In the genomic region with DNA sequence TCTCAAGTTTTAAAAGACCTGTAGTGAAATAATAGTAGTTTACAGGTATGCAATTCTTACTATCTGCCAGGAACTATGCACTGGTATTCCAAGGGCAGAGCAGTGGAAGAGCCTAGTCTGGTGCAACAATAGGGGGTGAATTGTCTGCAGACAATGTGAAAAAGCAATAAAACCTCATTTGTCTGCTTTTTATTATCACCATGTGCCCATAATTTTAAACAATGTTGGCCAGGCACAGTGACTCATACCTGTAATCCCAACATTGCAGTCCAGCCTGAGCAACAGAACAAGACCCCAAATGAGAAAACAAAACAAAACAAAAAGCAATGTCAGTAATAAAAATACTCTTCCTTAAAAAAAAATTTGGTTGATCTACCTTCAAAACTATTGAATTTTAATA, we compare ENCODE assay signal across 30 cellular contexts. TPM values are rescaled to one million over a fixed set of nuclear protein-coding genes. Genes with fewer than 3 reads are reported as not detected.
DNase-seq lines count a peak whose midpoint lies in the region; ATAC-seq and TF ChIP-seq lines count a peak whose summit lies in the region.
"Had no signal": no experiment of that assay in that cellular context is flagged by ENCODE, and none has a peak within 500 bp of the region (broad histone marks: within the 10 kb centered on the region; RNA-seq: fewer than 3 reads in every experiment).

No MANE protein-coding gene starts in this region.

- TF ChIP-seq CTCF in MCF 10A (IDR thresholded peaks at IDR 0.05; ENCODE audit: unreplicated experiment): no peak
- TF ChIP-seq CTCF in mammary epithelial cell (conservative IDR thresholded peaks at IDR 0.05 in 1 of 2, IDR thresholded peaks at IDR 0.05 in 1 of 2; ENCODE audit: extremely low read depth in 1 of 2, insufficient read depth in 1 of 2, low read depth in 1 of 2, low read length in 2 of 2): no peak
- no peak for TF ChIP-seq CTCF in fibroblast of mammary gland (conservative IDR thresholded peaks at IDR 0.05; ENCODE audit: control insufficient read depth, insufficient read depth, low read depth, low read length)
- no peak for TF ChIP-seq CTCF in Peyer's patch (IDR thresholded peaks at IDR 0.05)

- H3K79me2 ChIP-seq in mammary epithelial cell (ENCODE audit: insufficient read depth, low read length): no peaks in the 10 kb centered on the region
- H3K79me2 ChIP-seq: parathyroid adenoma had no signal

- no peak overlapping the region for H3K4me3 Mint-ChIP-seq in MCF 10A (ENCODE audit: unreplicated experiment)
- H3K4me3 Mint-ChIP-seq: activated naive CD4-positive, alpha-beta T cell treated with anti-CD3 and anti-CD28 coated beads, Interleukin-2, amount 10 ng/mL, durations not matched to agents 7 days and 5 days; activated T-helper 1 cell treated with anti-CD3 and anti-CD28 coated beads, Interleukin-12 subunit alpha, Interleukin-12 subunit beta, Interleukin-2, Interleukin-4 antibody, amounts not matched to agents 30 ng/mL and 10 ng/mL and 1 ng/mL, durations not matched to agents 14 hours and 24 hours and 36 hours; CD4-positive, alpha-beta T cell; H9; type B pancreatic cell had no signal

- no peak overlapping the region for H3K27ac Mint-ChIP-seq in MCF 10A (ENCODE audit: low read depth, unreplicated experiment)
- H3K27ac Mint-ChIP-seq: activated naive CD4-positive, alpha-beta T cell treated with anti-CD3 and anti-CD28 coated beads, Interleukin-2, amount 10 ng/mL, durations not matched to agents 7 days and 5 days; activated T-helper 1 cell treated with anti-CD3 and anti-CD28 coated beads, Interleukin-12 subunit alpha, Interleukin-12 subunit beta, Interleukin-2, Interleukin-4 antibody, amounts not matched to agents 30 ng/mL and 10 ng/mL and 1 ng/mL, durations not matched to agents 14 hours and 24 hours and 36 hours; CD4-positive, alpha-beta T cell; H9; type B pancreatic cell had no signal

- no peaks in the 10 kb centered on the region for H4K20me1 ChIP-seq in mammary epithelial cell (ENCODE audit: insufficient read depth, low read length)

- peak; percentile 28 for DNase-seq in MCF 10A (ENCODE audit: unreplicated experiment)
- no peak for DNase-seq in mammary epithelial cell
- DNase-seq in RPMI7951 (ENCODE audit: low read depth): peak; percentile 26
- DNase-seq in fibroblast of mammary gland (ENCODE audit: low read depth): peak; percentile 73
- DNase-seq in dermis blood vessel endothelial cell: no peak
- DNase-seq in Peyer's patch: no peak
- DNase-seq: activated CD4-positive, alpha-beta T cell treated with anti-CD3 and anti-CD28 coated beads, Interleukin-2, amount 50 U/mL, for 4 hours; activated naive CD4-positive, alpha-beta T cell treated with anti-CD3 and anti-CD28 coated beads, Interleukin-2, amount 10 ng/mL, durations not matched to agents 7 days and 5 days; amniotic stem cell; brain microvascular endothelial cell; CD4-positive, alpha-beta T cell; cerebellar nuclear complex; dorsolateral prefrontal cortex; glutamatergic neuron; H9; left lung; NCI-H1694 treated with DMSO at 0.1 percent for 48 hours; NCI-H446; stimulated activated naive CD4-positive, alpha-beta T cell; T-helper 2 cell had no signal

- peaks cover 5% of the 10 kb centered on the region for H3K4me1 Mint-ChIP-seq in MCF 10A (ENCODE audit: insufficient read depth, unreplicated experiment)
- H3K4me1 Mint-ChIP-seq: activated naive CD4-positive, alpha-beta T cell treated with anti-CD3 and anti-CD28 coated beads, Interleukin-2, amount 10 ng/mL, durations not matched to agents 7 days and 5 days had no signal

- no peak overlapping the region for H3K27ac ChIP-seq in mammary epithelial cell (ENCODE audit: insufficient read depth, low read depth, low read length)
- H3K27ac ChIP-seq in Peyer's patch: no peak overlapping the region
- H3K27ac ChIP-seq: 22Rv1, brain microvascular endothelial cell, dorsolateral prefrontal cortex, left lung, SK-N-MC had no signal

- no peaks in the 10 kb centered on the region for H3K27me3 ChIP-seq in mammary epithelial cell (ENCODE audit: insufficient read depth, low read length)
- H3K27me3 ChIP-seq in Peyer's patch: no peaks in the 10 kb centered on the region
- H3K27me3 ChIP-seq: brain microvascular endothelial cell, dorsolateral prefrontal cortex, left lung had no signal

- BruUV-seq in MCF 10A (replicated peaks; lab: Mats Ljungman, UMichigan): no TSS peak
- BruUV-seq in mammary epithelial cell (replicated peaks; lab: Mats Ljungman, UMichigan): no TSS peak

- H3K36me3 Mint-ChIP-seq in MCF 10A (ENCODE audit: insufficient read depth, unreplicated experiment): no peaks in the 10 kb centered on the region
- H3K36me3 Mint-ChIP-seq: activated naive CD4-positive, alpha-beta T cell treated with anti-CD3 and anti-CD28 coated beads, Interleukin-2, amount 10 ng/mL, durations not matched to agents 7 days and 5 days; type B pancreatic cell had no signal

- H3K9ac ChIP-seq in mammary epithelial cell (ENCODE audit: insufficient read depth, low read length): no peak overlapping the region
- H3K9ac ChIP-seq: parathyroid adenoma had no signal

- H3K9me3 Mint-ChIP-seq in MCF 10A (ENCODE audit: unreplicated experiment): no peaks in the 10 kb centered on the region
- H3K9me3 Mint-ChIP-seq: activated naive CD4-positive, alpha-beta T cell treated with anti-CD3 and anti-CD28 coated beads, Interleukin-2, amount 10 ng/mL, durations not matched to agents 7 days and 5 days; activated T-helper 1 cell treated with anti-CD3 and anti-CD28 coated beads, Interleukin-12 subunit alpha, Interleukin-12 subunit beta, Interleukin-2, Interleukin-4 antibody, amounts not matched to agents 30 ng/mL and 10 ng/mL and 1 ng/mL, durations not matched to agents 14 hours and 24 hours and 36 hours; CD4-positive, alpha-beta T cell; H9; type B pancreatic cell had no signal

- intact Hi-C loops in MCF 10A (cut with micrococcal nuclease) (no loop called here), mammary epithelial cell (cut with micrococcal nuclease) (no loop called here)

- TF ChIP-seq POLR2A in Peyer's patch (IDR thresholded peaks at IDR 0.05): no peak

- CTCF ChIA-PET in MCF 10A (lab: Yijun Ruan, JAX): no interaction called here
- CTCF ChIA-PET in mammary epithelial cell (lab: Charles Lee; ENCODE audit: low non-redundant PET): no interaction called here

- H2AFZ ChIP-seq in mammary epithelial cell (ENCODE audit: low read depth, low read length): no peak overlapping the region
- H2AFZ ChIP-seq: parathyroid adenoma had no signal

- POLR2A ChIA-PET in MCF 10A (lab: Yijun Ruan, JAX): no interaction called here

- H3K9me3 ChIP-seq in mammary epithelial cell (replicated peaks; ENCODE audit: insufficient read depth, low read length): no peaks in the 10 kb centered on the region
- H3K9me3 ChIP-seq in Peyer's patch: no peaks in the 10 kb centered on the region
- H3K9me3 ChIP-seq: left lung had no signal

- no peak overlapping the region for H3K4me3 ChIP-seq in mammary epithelial cell (replicated peaks in 1 of 3; ENCODE audit: insufficient read depth in 1 of 3, low read depth in 2 of 3, low read length in 3 of 3)
- H3K4me3 ChIP-seq in fibroblast of mammary gland (ENCODE audit: control insufficient read depth, low read depth, low read length): no peak overlapping the region
- H3K4me3 ChIP-seq in Peyer's patch: no peak overlapping the region
- H3K4me3 ChIP-seq: dorsolateral prefrontal cortex, GM12878, left lung, SK-N-MC, smooth muscle cell had no signal

- H3K4me1 ChIP-seq in mammary epithelial cell (ENCODE audit: insufficient read depth, low read length): no peaks in the 10 kb centered on the region
- H3K4me1 ChIP-seq in Peyer's patch: no peaks in the 10 kb centered on the region
- H3K4me1 ChIP-seq: left lung had no signal

- ATAC-seq in GM19328 (IDR thresholded peaks at IDR 0.05; ENCODE audit: unreplicated experiment) (no peak), HG02571 (IDR thresholded peaks at IDR 0.05; ENCODE audit: unreplicated experiment) (no peak)
- ATAC-seq: activated CD4-positive, CD25-positive, alpha-beta regulatory T cell treated with anti-CD3 and anti-CD28 coated beads, Interleukin-2, amount 50 U/mL, for 24 hours; GM12878; left lung had no signal

- H3K27me3 Mint-ChIP-seq in MCF 10A (ENCODE audit: insufficient read depth, unreplicated experiment): no peaks in the 10 kb centered on the region
- H3K27me3 Mint-ChIP-seq: type B pancreatic cell had no signal

- H3K36me3 ChIP-seq in mammary epithelial cell (ENCODE audit: insufficient read depth, low read length): no peaks in the 10 kb centered on the region
- no peaks in the 10 kb centered on the region for H3K36me3 ChIP-seq in Peyer's patch
- H3K36me3 ChIP-seq: brain microvascular endothelial cell, left lung had no signal

- no peak overlapping the region for H3K4me2 ChIP-seq in mammary epithelial cell (ENCODE audit: insufficient read depth, low read depth, low read length)
- H3K4me2 ChIP-seq: smooth muscle cell had no signal

- dilution Hi-C loops in mammary epithelial cell (cut with HindIII; ENCODE audit: low sequenced_read_pairs): no loop called here

- in situ Hi-C loops in mammary epithelial cell (cut with MboI; ENCODE audit: low sequenced_read_pairs in 2 of 2): no loop called here

RNA-seq across cellular contexts. Expression of gene SLC44A1, which starts 12.2 kb away (rescaled TPM):
- total RNA-seq in MCF 10A (2022) (15.2 and 15.9 TPM in 2 replicates), mammary epithelial cell (10 to 100 TPM; 29.1 to 35.7 TPM), dermis blood vessel endothelial cell (42.7 and 71.8 TPM in 2 replicates), Peyer's patch (10 to 100 TPM in 3 of 4 donors, 1 to 10 TPM in 1; 9.9 to 53.8 (median 40.8) TPM)
- 19.0 TPM for polyA plus RNA-seq in mammary epithelial cell
- 77.1 TPM for polyA minus RNA-seq in mammary epithelial cell
- 49.6 and 50.3 TPM in 2 replicates for total RNA-seq in RPMI7951 (2014; rRNA removed; shearing (Covaris generic))

Comparison
In these comparisons a context has a peak if more than half of its experiments do, and no peak if none do; other contexts are left out.
1. DNase-seq: peak in MCF 10A (single experiment), RPMI7951 (single experiment) and fibroblast of mammary gland (single experiment); none in mammary epithelial cell (single experiment), dermis blood vessel endothelial cell (single experiment) and Peyer's patch (0 of 3).